7 cellular contexts compared by ENCODE assay signal in genomic region chr20:38730989-38731737, GRCh38. TPM values are rescaled to one million over a fixed set of nuclear protein-coding genes. Genes with fewer than 3 reads are reported as not detected.
A peak's percentile ranks its signal among the peaks of the same experiment; 100 is the strongest.
DNase-seq lines count a peak whose midpoint lies in the region; TF ChIP-seq lines count a peak whose summit lies in the region.

No MANE protein-coding gene starts in this region.

- peaks cover 4% of the 10 kb centered on the region for H3K36me3 Mint-ChIP-seq in activated naive CD4-positive, alpha-beta T cell treated with anti-CD3 and anti-CD28 coated beads, Interleukin-2, amount 50 U/mL, for 24 hours

- H3K9me3 Mint-ChIP-seq in activated naive CD4-positive, alpha-beta T cell treated with anti-CD3 and anti-CD28 coated beads, Interleukin-2, amount 50 U/mL, for 24 hours: no peaks in the 10 kb centered on the region

- H3K27ac ChIP-seq in Karpas-422 (ENCODE audit: low read length): no peak overlapping the region
- no peak overlapping the region for H3K27ac ChIP-seq in left ventricle myocardium inferior (replicated peaks)
- no peak overlapping the region for H3K27ac ChIP-seq in rectal smooth muscle tissue (ENCODE audit: low read depth, low read length)
- H3K27ac ChIP-seq in vagina: no peak overlapping the region

- peak overlapping the region; percentile 82; the same call in 1 of the 2 replicates for H2AFZ ChIP-seq in Karpas-422 (ENCODE audit: low read length)

- TF ChIP-seq POLR2A in vagina (IDR thresholded peaks at IDR 0.05): no peak

- peak overlapping the region; percentile 8 for H3K4me3 ChIP-seq in GM12875 (ENCODE audit: low read depth, low read length)
- H3K4me3 ChIP-seq in Karpas-422 (ENCODE audit: low read length): no peak overlapping the region
- H3K4me3 ChIP-seq in left ventricle myocardium inferior: peak overlapping the region; percentile 53
- peak overlapping the region; percentile 61 for H3K4me3 ChIP-seq in rectal smooth muscle tissue (ENCODE audit: low read length)
- peak overlapping the region; percentile 13 to 30 for H3K4me3 ChIP-seq in vagina

- DNase-seq in Karpas-422 (peak; percentile 91), SK-N-DZ (ENCODE audit: low spot score) (peak; percentile 89), left ventricle myocardium inferior (peak; percentile 59), vagina (ENCODE audit: extremely low spot score in 2 of 2) (no peak)

- no peaks in the 10 kb centered on the region for H4K20me1 ChIP-seq in Karpas-422 (ENCODE audit: insufficient read depth, low read depth, low read length)

- peak overlapping the region; percentile 35 for H3K4me2 ChIP-seq in Karpas-422 (ENCODE audit: low read depth, low read length, poor library complexity, severe bottlenecking)

- H3K27me3 Mint-ChIP-seq in activated naive CD4-positive, alpha-beta T cell treated with anti-CD3 and anti-CD28 coated beads, Interleukin-2, amount 50 U/mL, for 24 hours: peaks cover 73% of the 10 kb centered on the region

- TF ChIP-seq CTCF in GM12875 (IDR thresholded peaks at IDR 0.05; ENCODE audit: borderline replicate concordance, insufficient read depth, low read depth, low read length) (peak; percentile 99), left ventricle myocardium inferior (IDR thresholded peaks at IDR 0.05; ENCODE audit: borderline replicate concordance) (peak; percentile 95), vagina (IDR thresholded peaks at IDR 0.05) (peak; percentile 52 to 69 (median 68))

- H3K79me2 ChIP-seq in Karpas-422 (ENCODE audit: low read length): no peaks in the 10 kb centered on the region

- H3K4me1 ChIP-seq in Karpas-422 (ENCODE audit: low read length): peaks cover 6% of the 10 kb centered on the region
- H3K4me1 ChIP-seq in left ventricle myocardium inferior: peaks cover 35% of the 10 kb centered on the region
- peaks cover 4% of the 10 kb centered on the region for H3K4me1 ChIP-seq in rectal smooth muscle tissue (ENCODE audit: control insufficient read depth, insufficient read depth, low read length)
- peaks cover 36% of the 10 kb centered on the region for H3K4me1 ChIP-seq in vagina

- H3K36me3 ChIP-seq in Karpas-422 (ENCODE audit: insufficient read depth, low read length) (no peaks in the 10 kb centered on the region), left ventricle myocardium inferior (no peaks in the 10 kb centered on the region), rectal smooth muscle tissue (ENCODE audit: control insufficient read depth, insufficient read depth, low read length) (peaks cover 2% of the 10 kb centered on the region), vagina (no peaks in the 10 kb centered on the region)

- H3K4me1 Mint-ChIP-seq in activated naive CD4-positive, alpha-beta T cell treated with anti-CD3 and anti-CD28 coated beads, Interleukin-2, amount 50 U/mL, for 24 hours: peaks cover 49% of the 10 kb centered on the region

- no peak overlapping the region for H3K9ac ChIP-seq in Karpas-422 (ENCODE audit: low read length)
- no peak overlapping the region for H3K9ac ChIP-seq in rectal smooth muscle tissue (ENCODE audit: low read length)

- H3K27me3 ChIP-seq in Karpas-422 (ENCODE audit: low read length) (no peaks in the 10 kb centered on the region), left ventricle myocardium inferior (ENCODE audit: low read depth) (peaks cover 100% of the 10 kb centered on the region), rectal smooth muscle tissue (ENCODE audit: control insufficient read depth, insufficient read depth, low read length) (peaks cover 66% of the 10 kb centered on the region), vagina (peaks cover 34% of the 10 kb centered on the region)

- H3K4me3 Mint-ChIP-seq in activated naive CD4-positive, alpha-beta T cell treated with anti-CD3 and anti-CD28 coated beads, Interleukin-2, amount 50 U/mL, for 24 hours: peak overlapping the region; percentile 80

- H3K27ac Mint-ChIP-seq in activated naive CD4-positive, alpha-beta T cell treated with anti-CD3 and anti-CD28 coated beads, Interleukin-2, amount 50 U/mL, for 24 hours: peak overlapping the region; percentile 68

- H3K9me2 ChIP-seq in Karpas-422 (replicated peaks; ENCODE audit: insufficient read depth, low read length): no peaks in the 10 kb centered on the region

- H3K9me3 ChIP-seq in Karpas-422 (ENCODE audit: low read length): no peaks in the 10 kb centered on the region
- H3K9me3 ChIP-seq in left ventricle myocardium inferior (replicated peaks): no peaks in the 10 kb centered on the region
- no peaks in the 10 kb centered on the region for H3K9me3 ChIP-seq in vagina

- intact Hi-C loops in left ventricle myocardium inferior (cut with micrococcal nuclease) (loop anchor here (5.0 kb wide), 1 partner anchor 84 kb away; no protein-coding TSS in a partner anchor), vagina (cut with DNase I) (no loop called here)

RNA-seq across cellular contexts. Expression of gene SLC32A1, which starts 6.9 kb away (rescaled TPM):
- total RNA-seq in Karpas-422 (2014; rRNA removed; shearing (Covaris generic); ENCODE audit: low replicate concordance): not detected in 2 replicates
- not detected in 2 replicates for polyA plus RNA-seq in SK-N-DZ (2014; cell fraction: cytosol; rRNA removed)
- not detected in 2 replicates for polyA plus RNA-seq in SK-N-DZ (2014; cell fraction: nucleus; rRNA removed)
- total RNA-seq in left ventricle myocardium inferior (not detected), vagina (not detected)

RNA-seq across cellular contexts. Expression of gene ACTR5, which starts 17.1 kb away (rescaled TPM):
- 4.5 and 10.6 TPM in 2 replicates for total RNA-seq in Karpas-422 (2014; rRNA removed; shearing (Covaris generic); ENCODE audit: low replicate concordance)
- polyA plus RNA-seq in SK-N-DZ (2014; cell fraction: cytosol; rRNA removed): 25.8 and 28.5 TPM in 2 replicates
- polyA plus RNA-seq in SK-N-DZ (2014; cell fraction: nucleus; rRNA removed): 55.5 and 69.2 TPM in 2 replicates
- 3.1 TPM for total RNA-seq in left ventricle myocardium inferior
- total RNA-seq in vagina: 18.4 TPM

Comparison
In these comparisons a context has a peak if more than half of its experiments do, and no peak if none do; other contexts are left out.
1. DNase-seq: peak in Karpas-422 (single experiment), SK-N-DZ (single experiment) and left ventricle myocardium inferior (single experiment); none in vagina (0 of 2).
2. Peak in every context shown above with its lines, with median percentiles within 50 percentile points of each other: CTCF ChIP-seq.